In the genomic region with DNA sequence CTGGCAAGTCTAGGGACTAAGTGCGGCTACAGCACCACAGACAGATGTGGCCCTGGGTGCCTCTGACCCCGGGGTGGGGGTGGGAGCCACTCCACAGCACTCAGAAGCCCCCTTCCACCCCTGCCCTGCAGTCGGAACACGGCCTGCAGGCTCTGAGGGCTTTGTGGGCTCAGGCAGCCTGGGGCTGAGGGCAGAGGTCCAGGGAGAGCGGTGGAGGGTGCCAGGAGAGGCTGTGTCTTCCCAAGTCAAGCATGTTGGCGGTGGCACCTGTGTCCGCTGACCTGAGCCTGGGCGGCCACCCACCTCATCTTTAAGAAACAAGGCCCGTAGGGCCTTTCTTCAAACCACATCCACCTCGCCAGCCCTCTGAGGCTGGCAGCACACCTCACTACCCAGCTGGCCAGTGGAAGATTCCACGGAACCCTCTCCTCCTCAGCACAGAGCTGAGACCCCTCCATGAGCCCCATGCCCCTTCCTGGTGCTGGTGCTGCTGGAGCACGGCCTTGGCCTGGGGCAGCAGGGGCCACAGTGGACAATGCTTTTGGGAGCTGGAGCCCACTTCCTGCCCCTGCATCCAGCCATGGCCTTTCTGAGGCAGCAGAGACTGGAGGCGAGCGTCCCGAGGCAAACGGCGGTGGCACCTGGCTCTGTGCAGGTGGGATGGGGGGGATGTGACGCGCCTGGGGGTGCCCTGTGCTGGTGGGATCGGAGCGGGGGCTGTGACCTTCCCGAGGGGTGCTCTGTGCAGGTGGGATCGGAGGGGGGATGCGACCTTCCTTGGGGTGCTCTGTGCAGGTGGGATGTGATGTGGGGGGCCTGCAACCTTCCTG, we compare ENCODE assay signal across 29 cellular contexts.
DNase-seq lines count a peak whose midpoint lies in the region; ATAC-seq, FAIRE-seq and TF ChIP-seq lines count a peak whose summit lies in the region.
"Had no signal": no experiment of that assay in that cellular context is flagged by ENCODE, and none has a peak within 500 bp of the region (broad histone marks: within the 10 kb centered on the region; RNA-seq: fewer than 3 reads in every experiment).

No MANE protein-coding gene starts in this region.

- H3K4me3 Mint-ChIP-seq in activated CD4-positive, alpha-beta memory T cell treated with anti-CD3 and anti-CD28 coated beads for 36 hours: no peak overlapping the region
- H3K4me3 Mint-ChIP-seq in activated CD4-positive, alpha-beta memory T cell treated with anti-CD3 and anti-CD28 coated beads, Interleukin-2, amount 10 ng/mL, durations not matched to agents 7 days and 5 days: no peak overlapping the region
- H3K4me3 Mint-ChIP-seq in neural progenitor cell: no peak overlapping the region
- H3K4me3 Mint-ChIP-seq: activated T-cell treated with anti-CD3 and anti-CD28 coated beads, Interleukin-2, amount 50 U/mL, for 4 hours; stimulated activated naive CD8-positive, alpha-beta T cell treated with anti-CD3 and anti-CD28 coated beads, Interleukin-15, Interleukin-2, amounts not matched to agents 100 ng/mL and 50 ng/mL, for 24 hours had no signal

- H3K79me2 ChIP-seq in GM12878 (ENCODE audit: control insufficient read depth, insufficient read depth, low read length) (no peaks in the 10 kb centered on the region; the same call in none of the 2 replicates), neural progenitor cell (ENCODE audit: low read depth) (peaks cover 77% of the 10 kb centered on the region)

- no peak for TF ChIP-seq EP300 in GM12878 (IDR thresholded peaks at IDR 0.05; ENCODE audit: borderline replicate concordance in 1 of 2, control insufficient read depth in 1 of 2, low read depth in 2 of 2, low read length in 2 of 2)
- TF ChIP-seq EP300 in transverse colon (IDR thresholded peaks at IDR 0.05; ENCODE audit: low read depth): no peak

- H3K4me1 Mint-ChIP-seq in activated CD4-positive, alpha-beta memory T cell treated with anti-CD3 and anti-CD28 coated beads for 36 hours (ENCODE audit: low read depth): peaks cover 33% of the 10 kb centered on the region
- peaks cover 40% of the 10 kb centered on the region for H3K4me1 Mint-ChIP-seq in activated CD4-positive, alpha-beta memory T cell treated with anti-CD3 and anti-CD28 coated beads, Interleukin-2, amount 10 ng/mL, durations not matched to agents 7 days and 5 days
- H3K4me1 Mint-ChIP-seq in neural progenitor cell: peaks cover 48% of the 10 kb centered on the region

- peak overlapping the region in 4 of 11 experiments; percentile 22 to 60 (median 30); a peak in 4 of 22 replicates for H3K9ac ChIP-seq in BLaER1 treated with 17β-estradiol and CSF1 and Interleukin-3, amounts not matched to agents 10 nM and 100 nM
- H3K9ac ChIP-seq in GM12878 (ENCODE audit: control insufficient read depth, insufficient read depth, low read length) (no peak overlapping the region), neural progenitor cell (no peak overlapping the region)

- no peaks in the 10 kb centered on the region for H3K27me3 Mint-ChIP-seq in activated CD4-positive, alpha-beta memory T cell treated with anti-CD3 and anti-CD28 coated beads for 36 hours
- no peaks in the 10 kb centered on the region for H3K27me3 Mint-ChIP-seq in activated CD4-positive, alpha-beta memory T cell treated with anti-CD3 and anti-CD28 coated beads, Interleukin-2, amount 10 ng/mL, durations not matched to agents 7 days and 5 days
- H3K27me3 Mint-ChIP-seq in neural progenitor cell (ENCODE audit: insufficient read depth, low read depth): peaks cover 5% of the 10 kb centered on the region
- H3K27me3 Mint-ChIP-seq: CD8-positive, alpha-beta memory T cell; stimulated activated naive CD8-positive, alpha-beta T cell treated with anti-CD3 and anti-CD28 coated beads, Interleukin-15, Interleukin-2, amounts not matched to agents 100 ng/mL and 50 ng/mL, for 24 hours had no signal

- H3K27ac Mint-ChIP-seq in activated CD4-positive, alpha-beta memory T cell treated with anti-CD3 and anti-CD28 coated beads for 36 hours: peak overlapping the region; percentile 8
- no peak overlapping the region for H3K27ac Mint-ChIP-seq in activated CD4-positive, alpha-beta memory T cell treated with anti-CD3 and anti-CD28 coated beads, Interleukin-2, amount 10 ng/mL, durations not matched to agents 7 days and 5 days
- no peak overlapping the region for H3K27ac Mint-ChIP-seq in neural progenitor cell

- RAD21 ChIA-PET in GM12878 (lab: Charles Lee; ENCODE audit: unreplicated experiment): no interaction called here

- no peak for DNase-seq in activated CD4-positive, alpha-beta memory T cell treated with anti-CD3 and anti-CD28 coated beads for 36 hours
- no peak for DNase-seq in activated CD4-positive, alpha-beta memory T cell treated with anti-CD3 and anti-CD28 coated beads, Interleukin-2, amount 10 ng/mL, durations not matched to agents 7 days and 5 days
- DNase-seq in GM12878 (ENCODE audit: low read depth, low spot score) (no peak), neural progenitor cell (ENCODE audit: low spot score) (no peak), OCI-M1 (lab: John Stamatoyannopoulos, UW) (no peak), COLO668 (lab: John Stamatoyannopoulos, UW; ENCODE audit: unreplicated experiment) (no peak), transverse colon (no peak)
- DNase-seq: activated CD8-positive, alpha-beta memory T cell treated with anti-CD3 and anti-CD28 coated beads for 24 hours; activated gamma-delta T cell treated with Interleukin-2 at 50 U/mL for 16 hours; activated T-cell treated with anti-CD3 and anti-CD28 coated beads, Interleukin-2, amount 50 U/mL, for 4 hours; adrenal gland; body of pancreas; CD8-positive, alpha-beta memory T cell; cerebellar nuclear complex; dorsolateral prefrontal cortex; islet precursor cell; KBM-7; lower lobe of right lung; NCI-H1105 treated with DMSO at 0.1 percent for 48 hours; NCI-H1930; NCI-H69; stimulated activated CD4-positive, alpha-beta T cell treated with anti-CD3 and anti-CD28 coated beads, Interleukin-15, amount 100 ng/mL, for 24 hours had no signal

- peaks cover 17% of the 10 kb centered on the region for H3K36me3 Mint-ChIP-seq in activated CD4-positive, alpha-beta memory T cell treated with anti-CD3 and anti-CD28 coated beads for 36 hours
- H3K36me3 Mint-ChIP-seq in activated CD4-positive, alpha-beta memory T cell treated with anti-CD3 and anti-CD28 coated beads, Interleukin-2, amount 10 ng/mL, durations not matched to agents 7 days and 5 days (ENCODE audit: low read depth): peaks cover 24% of the 10 kb centered on the region
- H3K36me3 Mint-ChIP-seq in neural progenitor cell: peaks cover 18% of the 10 kb centered on the region

- TF ChIP-seq CTCF in GM12878 (IDR thresholded peaks at IDR 0.05 in 2 of 3, conservative IDR thresholded peaks at IDR 0.05 in 1 of 3; ENCODE audit: control insufficient read depth in 2 of 3, extremely low read depth in 1 of 3, insufficient read depth in 1 of 3, low read depth in 3 of 3, low read length in 3 of 3) (no peak), neural progenitor cell (IDR thresholded peaks at IDR 0.05) (no peak), transverse colon (IDR thresholded peaks at IDR 0.05) (no peak)

- H2AFZ ChIP-seq in GM12878 (ENCODE audit: control insufficient read depth, low read depth, low read length) (no peak overlapping the region), neural progenitor cell (replicated peaks) (no peak overlapping the region)

- CTCF ChIA-PET in activated CD4-positive, alpha-beta memory T cell treated with anti-CD3 and anti-CD28 coated beads for 36 hours (lab: Charles Lee): interaction anchor here (0.9 kb wide), 1 partner anchor 19 kb away, joined by 3 read pairs; no protein-coding TSS in a partner anchor
- CTCF ChIA-PET in activated CD4-positive, alpha-beta memory T cell treated with anti-CD3 and anti-CD28 coated beads, Interleukin-2, amount 10 ng/mL, durations not matched to agents 7 days and 5 days (lab: Charles Lee): no interaction called here
- CTCF ChIA-PET in GM12878 (lab: Yijun Ruan, JAX): no interaction called here

- no peak for ATAC-seq in GM12878
- ATAC-seq: activated CD4-positive, CD25-positive, alpha-beta regulatory T cell treated with anti-CD3 and anti-CD28 coated beads, Interleukin-2, amount 50 U/mL, for 24 hours; activated T-cell treated with anti-CD3 and anti-CD28 coated beads, Interleukin-2, amount 50 U/mL, for 4 hours; body of pancreas; mucosa of descending colon; Panc1 had no signal

- peaks cover 99 to 100% (median 100%) of the 10 kb centered on the region in 11 experiments for H4K20me1 ChIP-seq in BLaER1 treated with 17β-estradiol and CSF1 and Interleukin-3, amounts not matched to agents 10 nM and 100 nM
- H4K20me1 ChIP-seq in GM12878 (ENCODE audit: control insufficient read depth, insufficient read depth): peaks cover 6% of the 10 kb centered on the region; the same call in 1 of the 2 replicates
- peaks cover 85% of the 10 kb centered on the region for H4K20me1 ChIP-seq in neural progenitor cell (ENCODE audit: low read depth)

- WGBS in GM12878 (ENCODE audit: insufficient coverage, insufficient replicate concordance, low lambda C conversion rate, missing lambda C conversion rate): 91% methylated on average over 21 of the region's 24 CpGs
- WGBS in transverse colon (ENCODE audit: low coverage in 1 of 2), 2 donors: 97% methylated on average over 11 of the region's 24 CpGs; no CpG with 5 or more reads in 1 of the 2 donors

- POLR2A ChIA-PET in activated CD4-positive, alpha-beta memory T cell treated with anti-CD3 and anti-CD28 coated beads for 36 hours (lab: Charles Lee): no interaction called here
- POLR2A ChIA-PET in activated CD4-positive, alpha-beta memory T cell treated with anti-CD3 and anti-CD28 coated beads, Interleukin-2, amount 10 ng/mL, durations not matched to agents 7 days and 5 days (lab: Charles Lee): interaction anchor here (1.0 to 3.9 kb wide), 3 partner anchors 18 to 32 kb away, joined by 3 to 17 read pairs (median 4); no protein-coding TSS in a partner anchor
- POLR2A ChIA-PET in GM12878 (lab: Charles Lee): no interaction called here

- intact Hi-C loops in activated CD4-positive, alpha-beta memory T cell treated with anti-CD3 and anti-CD28 coated beads for 36 hours (cut with micrococcal nuclease): no loop called here
- intact Hi-C loops in GM12878 (cut with micrococcal nuclease; ENCODE audit: unreplicated experiment): no loop called here
- intact Hi-C loops in transverse colon (cut with DNase I; ENCODE audit: low total_unique reads): no loop called here

- in situ Hi-C loops in GM12878 (cut with MboI): no loop called here
- in situ Hi-C loops in transverse colon (cut with MboI; ENCODE audit: low pct_ligation_motif_present in 1 of 4, low pct_unique_long_range_greater_than_20kb in 1 of 4, low sequenced_read_pairs in 3 of 4): no loop called here

- SMC1A ChIA-PET in GM12878 (lab: Charles Lee; ENCODE audit: uncharacterized antibody, unreplicated experiment): interaction anchor here (1.5 kb wide), 1 partner anchor 13 kb away, joined by 3 read pairs; no protein-coding TSS in a partner anchor

- TF ChIP-seq POLR2A in GM12878 (IDR thresholded peaks at IDR 0.05; ENCODE audit: low read depth, low read length) (peak; percentile 43; the same call in 1 of the 2 replicates), transverse colon (IDR thresholded peaks at IDR 0.05) (no peak)

- peak overlapping the region in 5 of 11 experiments; percentile 19 to 52 (median 35); a peak in 8 of 22 replicates for H3K27ac ChIP-seq in BLaER1 treated with 17β-estradiol and CSF1 and Interleukin-3, amounts not matched to agents 10 nM and 100 nM
- H3K27ac ChIP-seq in GM12878 (ENCODE audit: control insufficient read depth, insufficient read depth) (no peak overlapping the region), neural progenitor cell (peak overlapping the region; percentile 37), transverse colon (no peak overlapping the region)
- H3K27ac ChIP-seq: adrenal gland, body of pancreas, prostate gland had no signal

- TF ChIP-seq RAD21 in GM12878 (IDR thresholded peaks at IDR 0.05; ENCODE audit: insufficient read depth, low read depth, low read length): no peak

- no TSS peak for BruUV-seq in GM12878 (replicated peaks; lab: Mats Ljungman, UMichigan)

- peak overlapping the region in 8 of 11 experiments; percentile 75 to 100 (median 94); a peak in 16 of 22 replicates for H3K4me2 ChIP-seq in BLaER1 treated with 17β-estradiol and CSF1 and Interleukin-3, amounts not matched to agents 10 nM and 100 nM
- H3K4me2 ChIP-seq in GM12878 (ENCODE audit: control insufficient read depth, insufficient read depth) (no peak overlapping the region), neural progenitor cell (no peak overlapping the region)

- H3K4me3 ChIP-seq in BLaER1 treated with 17β-estradiol and CSF1 and Interleukin-3, amounts not matched to agents 10 nM and 100 nM: no peak overlapping the region
- no peak overlapping the region for H3K4me3 ChIP-seq in GM12878
- no peak overlapping the region for H3K4me3 ChIP-seq in neural progenitor cell
- H3K4me3 ChIP-seq in transverse colon: no peak overlapping the region
- H3K4me3 ChIP-seq: adrenal gland, body of pancreas, dorsolateral prefrontal cortex, lower lobe of right lung, mucosa of descending colon, prostate gland had no signal

- H3K27me3 ChIP-seq in BLaER1 treated with 17β-estradiol and CSF1 and Interleukin-3, amounts not matched to agents 10 nM and 100 nM: no peaks in the 10 kb centered on the region
- H3K27me3 ChIP-seq in GM12878 (replicated peaks in 1 of 2; ENCODE audit: control insufficient read depth in 2 of 2, insufficient read depth in 2 of 2, low read length in 1 of 2) (no peaks in the 10 kb centered on the region), neural progenitor cell (no peaks in the 10 kb centered on the region), transverse colon (no peaks in the 10 kb centered on the region)
- H3K27me3 ChIP-seq: adrenal gland, body of pancreas, dorsolateral prefrontal cortex had no signal

- peaks cover 33 to 80% (median 64%) of the 10 kb centered on the region in 11 experiments for H3K36me3 ChIP-seq in BLaER1 treated with 17β-estradiol and CSF1 and Interleukin-3, amounts not matched to agents 10 nM and 100 nM
- H3K36me3 ChIP-seq in GM12878 (ENCODE audit: control insufficient read depth in 2 of 2, insufficient read depth in 2 of 2, low read length in 1 of 2): peaks cover 6 to 22% of the 10 kb centered on the region in 2 experiments; a peak in 3 of 4 replicates
- no peaks in the 10 kb centered on the region for H3K36me3 ChIP-seq in neural progenitor cell
- H3K36me3 ChIP-seq in transverse colon: no peaks in the 10 kb centered on the region
- H3K36me3 ChIP-seq: prostate gland had no signal

- H3F3A ChIP-seq in neural progenitor cell (ENCODE audit: low read depth): peaks cover 40% of the 10 kb centered on the region

- H3K9me3 ChIP-seq in BLaER1 treated with 17β-estradiol and CSF1 and Interleukin-3, amounts not matched to agents 10 nM and 100 nM (replicated peaks in 1 of 11): no peaks in the 10 kb centered on the region
- no peaks in the 10 kb centered on the region for H3K9me3 ChIP-seq in GM12878 (replicated peaks; ENCODE audit: control insufficient read depth, insufficient read depth, low read length)
- no peaks in the 10 kb centered on the region for H3K9me3 ChIP-seq in neural progenitor cell (ENCODE audit: low read depth)
- H3K9me3 ChIP-seq in transverse colon: no peaks in the 10 kb centered on the region
- H3K9me3 ChIP-seq: adrenal gland, body of pancreas, lower lobe of right lung, mucosa of descending colon, prostate gland had no signal

- no peaks in the 10 kb centered on the region for H3K9me3 Mint-ChIP-seq in activated CD4-positive, alpha-beta memory T cell treated with anti-CD3 and anti-CD28 coated beads for 36 hours
- H3K9me3 Mint-ChIP-seq in activated CD4-positive, alpha-beta memory T cell treated with anti-CD3 and anti-CD28 coated beads, Interleukin-2, amount 10 ng/mL, durations not matched to agents 7 days and 5 days: no peaks in the 10 kb centered on the region
- H3K9me3 Mint-ChIP-seq in neural progenitor cell: no peaks in the 10 kb centered on the region
- H3K9me3 Mint-ChIP-seq: activated T-cell treated with anti-CD3 and anti-CD28 coated beads, Interleukin-2, amount 50 U/mL, for 4 hours; CD8-positive, alpha-beta memory T cell; stimulated activated naive CD8-positive, alpha-beta T cell treated with anti-CD3 and anti-CD28 coated beads, Interleukin-15, Interleukin-2, amounts not matched to agents 100 ng/mL and 50 ng/mL, for 24 hours had no signal

- H3K4me1 ChIP-seq in BLaER1 treated with 17β-estradiol and CSF1 and Interleukin-3, amounts not matched to agents 10 nM and 100 nM: peaks cover 52 to 99% (median 95%) of the 10 kb centered on the region in 10 experiments
- H3K4me1 ChIP-seq in GM12878 (ENCODE audit: control insufficient read depth, insufficient read depth, low read length) (no peaks in the 10 kb centered on the region), neural progenitor cell (peaks cover 49% of the 10 kb centered on the region), transverse colon (peaks cover 0 to 19% (median 6%) of the 10 kb centered on the region in 4 donors)

- no peak for FAIRE-seq in GM12878 (lab: Jason Lieb, UNC)
- FAIRE-seq: H54 had no signal

Comparison
In these comparisons a context has a peak if more than half of its experiments do, and no peak if none do; other contexts are left out.
1. H3K4me2 ChIP-seq: peak in BLaER1 treated with 17β-estradiol and CSF1 and Interleukin-3, amounts not matched to agents 10 nM and 100 nM (8 of 11); none in GM12878 (single experiment) and neural progenitor cell (single experiment).